1 cellular context compared by ENCODE assay signal in the genomic region with DNA sequence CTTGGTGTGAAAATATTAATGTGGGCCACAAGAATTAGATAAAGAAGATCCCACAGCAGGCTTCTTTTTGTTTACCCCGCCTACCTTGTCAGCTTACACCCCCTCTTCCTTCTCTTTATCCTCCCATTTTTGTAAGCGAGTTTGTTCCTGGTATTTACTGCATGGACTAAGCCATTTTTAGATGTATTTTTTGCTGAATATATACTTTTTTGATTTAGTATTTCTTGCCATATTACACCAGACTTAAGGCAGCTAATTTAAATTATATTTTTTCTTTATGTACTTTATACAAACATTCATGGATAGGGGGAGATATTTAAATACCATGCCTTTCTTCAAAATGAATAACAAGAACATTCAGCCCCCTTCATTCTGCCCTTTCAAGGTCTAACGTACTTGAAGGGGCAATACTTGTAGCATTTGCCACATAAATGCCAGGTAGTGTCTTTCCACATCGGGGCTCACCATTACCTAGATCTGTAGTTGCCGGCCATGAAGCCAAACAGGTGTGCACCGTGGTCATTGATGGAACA.
TF ChIP-seq lines count a peak whose summit lies in the region.

No MANE protein-coding gene starts in this region.

TF ChIP-seq in GM12878, 131 proteins besides CTCF, POLR2A, EP300 and RAD21 (continued from another document):
- TF ChIP-seq, protein P1, sequence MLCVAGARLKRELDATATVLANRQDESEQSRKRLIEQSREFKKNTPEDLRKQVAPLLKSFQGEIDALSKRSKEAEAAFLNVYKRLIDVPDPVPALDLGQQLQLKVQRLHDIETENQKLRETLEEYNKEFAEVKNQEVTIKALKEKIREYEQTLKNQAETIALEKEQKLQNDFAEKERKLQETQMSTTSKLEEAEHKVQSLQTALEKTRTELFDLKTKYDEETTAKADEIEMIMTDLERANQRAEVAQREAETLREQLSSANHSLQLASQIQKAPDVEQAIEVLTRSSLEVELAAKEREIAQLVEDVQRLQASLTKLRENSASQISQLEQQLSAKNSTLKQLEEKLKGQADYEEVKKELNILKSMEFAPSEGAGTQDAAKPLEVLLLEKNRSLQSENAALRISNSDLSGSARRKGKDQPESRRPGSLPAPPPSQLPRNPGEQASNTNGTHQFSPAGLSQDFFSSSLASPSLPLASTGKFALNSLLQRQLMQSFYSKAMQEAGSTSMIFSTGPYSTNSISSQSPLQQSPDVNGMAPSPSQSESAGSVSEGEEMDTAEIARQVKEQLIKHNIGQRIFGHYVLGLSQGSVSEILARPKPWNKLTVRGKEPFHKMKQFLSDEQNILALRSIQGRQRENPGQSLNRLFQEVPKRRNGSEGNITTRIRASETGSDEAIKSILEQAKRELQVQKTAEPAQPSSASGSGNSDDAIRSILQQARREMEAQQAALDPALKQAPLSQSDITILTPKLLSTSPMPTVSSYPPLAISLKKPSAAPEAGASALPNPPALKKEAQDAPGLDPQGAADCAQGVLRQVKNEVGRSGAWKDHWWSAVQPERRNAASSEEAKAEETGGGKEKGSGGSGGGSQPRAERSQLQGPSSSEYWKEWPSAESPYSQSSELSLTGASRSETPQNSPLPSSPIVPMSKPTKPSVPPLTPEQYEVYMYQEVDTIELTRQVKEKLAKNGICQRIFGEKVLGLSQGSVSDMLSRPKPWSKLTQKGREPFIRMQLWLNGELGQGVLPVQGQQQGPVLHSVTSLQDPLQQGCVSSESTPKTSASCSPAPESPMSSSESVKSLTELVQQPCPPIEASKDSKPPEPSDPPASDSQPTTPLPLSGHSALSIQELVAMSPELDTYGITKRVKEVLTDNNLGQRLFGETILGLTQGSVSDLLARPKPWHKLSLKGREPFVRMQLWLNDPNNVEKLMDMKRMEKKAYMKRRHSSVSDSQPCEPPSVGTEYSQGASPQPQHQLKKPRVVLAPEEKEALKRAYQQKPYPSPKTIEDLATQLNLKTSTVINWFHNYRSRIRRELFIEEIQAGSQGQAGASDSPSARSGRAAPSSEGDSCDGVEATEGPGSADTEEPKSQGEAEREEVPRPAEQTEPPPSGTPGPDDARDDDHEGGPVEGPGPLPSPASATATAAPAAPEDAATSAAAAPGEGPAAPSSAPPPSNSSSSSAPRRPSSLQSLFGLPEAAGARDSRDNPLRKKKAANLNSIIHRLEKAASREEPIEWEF (IDR thresholded peaks at IDR 0.05; ENCODE audit: insufficient replicate concordance, low read depth, low read length) = no peak
- TF ChIP-seq, protein P2, sequence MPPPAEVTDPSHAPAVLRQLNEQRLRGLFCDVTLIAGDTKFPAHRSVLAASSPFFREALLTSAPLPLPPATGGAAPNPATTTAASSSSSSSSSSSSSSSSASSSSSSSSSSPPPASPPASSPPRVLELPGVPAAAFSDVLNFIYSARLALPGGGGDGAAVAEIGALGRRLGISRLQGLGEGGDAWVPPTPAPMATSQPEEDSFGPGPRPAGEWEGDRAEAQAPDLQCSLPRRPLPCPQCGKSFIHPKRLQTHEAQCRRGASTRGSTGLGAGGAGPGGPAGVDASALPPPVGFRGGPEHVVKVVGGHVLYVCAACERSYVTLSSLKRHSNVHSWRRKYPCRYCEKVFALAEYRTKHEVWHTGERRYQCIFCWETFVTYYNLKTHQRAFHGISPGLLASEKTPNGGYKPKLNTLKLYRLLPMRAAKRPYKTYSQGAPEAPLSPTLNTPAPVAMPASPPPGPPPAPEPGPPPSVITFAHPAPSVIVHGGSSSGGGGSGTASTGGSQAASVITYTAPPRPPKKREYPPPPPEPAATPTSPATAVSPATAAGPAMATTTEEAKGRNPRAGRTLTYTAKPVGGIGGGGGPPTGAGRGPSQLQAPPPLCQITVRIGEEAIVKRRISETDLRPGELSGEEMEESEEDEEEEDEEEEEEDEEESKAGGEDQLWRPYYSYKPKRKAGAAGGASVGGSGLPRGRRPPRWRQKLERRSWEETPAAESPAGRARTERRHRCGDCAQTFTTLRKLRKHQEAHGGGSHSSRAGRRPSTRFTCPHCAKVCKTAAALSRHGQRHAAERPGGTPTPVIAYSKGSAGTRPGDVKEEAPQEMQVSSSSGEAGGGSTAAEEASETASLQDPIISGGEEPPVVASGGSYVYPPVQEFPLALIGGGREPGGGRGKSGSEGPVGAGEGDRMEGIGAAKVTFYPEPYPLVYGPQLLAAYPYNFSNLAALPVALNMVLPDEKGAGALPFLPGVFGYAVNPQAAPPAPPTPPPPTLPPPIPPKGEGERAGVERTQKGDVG (CRISPR knock-in tag; IDR thresholded peaks at IDR 0.05) = no peak
- TF ChIP-seq ZNF207 (IDR thresholded peaks at IDR 0.05; ENCODE audit: borderline replicate concordance) = no peak
- TF ChIP-seq FOS (IDR thresholded peaks at IDR 0.05; ENCODE audit: borderline replicate concordance, extremely low read depth, insufficient read length) = no peak
- TF ChIP-seq CBX5 (IDR thresholded peaks at IDR 0.05; ENCODE audit: low read depth) = no peak
- TF ChIP-seq LARP7 (IDR thresholded peaks at IDR 0.05) = no peak
- TF ChIP-seq SIX5 (IDR thresholded peaks at IDR 0.05; ENCODE audit: low read depth, low read length, severe bottlenecking) = no peak
- TF ChIP-seq ETV6 (conservative IDR thresholded peaks at IDR 0.05 in 1 of 2, IDR thresholded peaks at IDR 0.05 in 1 of 2; ENCODE audit: borderline replicate concordance in 1 of 2, low read depth in 1 of 2) = no peak
- TF ChIP-seq CREB1 (IDR thresholded peaks at IDR 0.05; ENCODE audit: low read depth) = no peak
- TF ChIP-seq STAT1 (conservative IDR thresholded peaks at IDR 0.05) = no peak
TF ChIP-seq in GM12878: peak in this region for 0.
